8 cellular contexts compared by ENCODE assay signal in the genomic region with DNA sequence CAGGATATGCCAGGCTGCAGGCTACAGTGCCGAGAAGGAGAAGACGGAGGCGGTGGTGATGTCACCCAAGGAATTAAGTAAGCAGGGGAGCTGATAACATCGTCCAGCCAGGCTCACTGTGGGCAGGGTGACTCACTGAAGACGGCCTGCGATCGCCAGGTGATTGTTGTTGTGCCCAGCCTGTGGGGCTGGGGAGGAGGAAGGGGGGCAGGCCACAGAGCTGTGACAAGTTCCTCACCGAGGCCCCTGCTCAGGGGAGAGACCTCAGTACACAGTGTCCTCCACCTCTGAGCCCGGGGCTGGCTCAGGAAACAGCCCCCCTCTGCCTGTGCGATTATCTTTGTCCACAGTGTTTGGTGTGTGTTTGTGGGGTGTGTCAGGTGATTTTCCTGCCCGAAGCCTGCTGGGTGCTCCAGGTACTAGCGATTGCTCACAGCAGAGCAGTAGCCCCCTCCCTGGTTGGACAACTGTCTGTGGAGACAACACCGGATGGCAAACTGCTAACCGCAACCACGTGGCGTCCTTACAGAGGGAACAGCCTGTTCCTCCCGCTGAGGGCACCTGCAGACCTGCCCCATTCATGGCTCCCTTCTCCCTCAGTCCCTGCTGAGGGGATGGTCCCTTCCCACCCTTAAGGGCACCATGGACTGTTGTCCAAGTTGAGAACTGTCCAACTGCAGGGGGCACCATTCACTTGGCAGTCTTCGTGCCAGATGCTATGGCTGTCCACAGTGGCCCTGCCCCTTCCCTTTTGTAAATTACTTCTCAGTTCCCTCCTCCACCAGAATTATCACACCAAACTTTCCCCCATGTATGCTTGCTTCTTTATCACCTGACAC.
DNase-seq lines count a peak whose midpoint lies in the region; ATAC-seq and TF ChIP-seq lines count a peak whose summit lies in the region.

No MANE protein-coding gene starts in this region.

- H3K27me3 ChIP-seq in testis, result no peaks in the 10 kb centered on the region

- H3K4me3 ChIP-seq in GM12865 (ENCODE audit: low read depth, low read length) (no peak overlapping the region), fibroblast of mammary gland (ENCODE audit: control insufficient read depth, low read depth, low read length) (no peak overlapping the region), testis (no peak overlapping the region)

- H3K36me3 ChIP-seq in testis (ENCODE audit: low read depth, missing control alignments), result no peaks in the 10 kb centered on the region

- peak overlapping the region; percentile 21 to 67 for H3K27ac ChIP-seq in testis

- 51 to 61% methylated on average over 11 to 18 of the region's 18 CpGs for WGBS in testis, 2 donors

- TF ChIP-seq CTCF in GM12865 (IDR thresholded peaks at IDR 0.05; ENCODE audit: insufficient read depth, low read depth, low read length, missing control alignments) (peak; percentile 52), fibroblast of mammary gland (conservative IDR thresholded peaks at IDR 0.05; ENCODE audit: control insufficient read depth, insufficient read depth, low read depth, low read length) (peak; percentile 38), omental fat pad (IDR thresholded peaks at IDR 0.05) (peak in 1 of 3 donors; percentile 26), testis (IDR thresholded peaks at IDR 0.05) (peak in 2 of 3 experiments; percentile 25 to 28)

- peaks cover 24% of the 10 kb centered on the region for H3K4me1 ChIP-seq in testis

- peak; percentile 44 for ATAC-seq in HG02852 (IDR thresholded peaks at IDR 0.05; ENCODE audit: unreplicated experiment)
- ATAC-seq in omental fat pad (ENCODE audit: low FRiP score), result peak; percentile 75

- intact Hi-C loops in testis (cut with DNase I; ENCODE audit: low total_unique reads), result no loop called here

- DNase-seq in GM12865 (ENCODE audit: low read depth) (peak; percentile 81), activated T-helper 1 cell treated with Interleukin-2 at 50 U/mL for 16 hours (ENCODE audit: low read depth) (peak; percentile 77), fibroblast of mammary gland (ENCODE audit: low read depth) (peak; percentile 88), omental fat pad (ENCODE audit: low spot score) (peak; percentile 59), testis (peak; percentile 69), NCI-H345 treated with DMSO at 0.1 percent for 48 hours (lab: John Stamatoyannopoulos, UW; ENCODE audit: unreplicated experiment) (no peak)

- no peak for TF ChIP-seq POLR2A in testis (IDR thresholded peaks at IDR 0.05)

- H3K9me3 ChIP-seq in testis, result no peaks in the 10 kb centered on the region

TF ChIP-seq in PFSK-1, 5 proteins besides CTCF, POLR2A, EP300 and RAD21:
- no peak for TF ChIP-seq TAF1 (IDR thresholded peaks at IDR 0.05; ENCODE audit: borderline replicate concordance, insufficient read depth, low read length)
- peak; percentile 73 for TF ChIP-seq FOXP2 (optimal IDR thresholded peaks at IDR 0.05; ENCODE audit: borderline replicate concordance, extremely low read depth, extremely low read length, insufficient read depth)
